In genomic region chr19:6668696-6669095, GRCh38 we compare ENCODE assay signal across 19 cellular contexts. TPM values are rescaled to one million over a fixed set of nuclear protein-coding genes. Genes with fewer than 3 reads are reported as not detected.
DNase-seq lines count a peak whose midpoint lies in the region; ATAC-seq and TF ChIP-seq lines count a peak whose summit lies in the region.
"Had no signal": no experiment of that assay in that cellular context is flagged by ENCODE, and none has a peak within 500 bp of the region (broad histone marks: within the 10 kb centered on the region; RNA-seq: fewer than 3 reads in every experiment).

No MANE protein-coding gene starts in this region.

- no peaks in the 10 kb centered on the region for H3K27me3 Mint-ChIP-seq in activated CD4-positive, alpha-beta T cell treated with anti-CD3 and anti-CD28 coated beads, Interleukin-2, amount 10 ng/mL, durations not matched to agents 24 days and 14 days
- H3K27me3 Mint-ChIP-seq in stimulated activated naive B cell treated with anti-CD40 and anti-IgM and Interleukin-4, amounts not matched to agents 10 μg/mL and 1 μg/mL and 100 μg/mL, for 72 hours, result peaks cover 0 to 17% of the 10 kb centered on the region in 2 donors

- H3K27ac Mint-ChIP-seq in activated CD4-positive, alpha-beta T cell treated with anti-CD3 and anti-CD28 coated beads, Interleukin-2, amount 10 ng/mL, durations not matched to agents 24 days and 14 days, result peak overlapping the region; percentile 98
- no peak overlapping the region for H3K27ac Mint-ChIP-seq in stimulated activated naive B cell treated with anti-CD40 and anti-IgM and Interleukin-4, amounts not matched to agents 10 μg/mL and 1 μg/mL and 100 μg/mL, for 72 hours

- ATAC-seq in stimulated activated naive B cell treated with anti-CD40 and anti-IgM and Interleukin-4, amounts not matched to agents 10 μg/mL and 1 μg/mL and 100 μg/mL, for 72 hours (replicated peaks), result no peak

- H3K27me3 ChIP-seq in duodenal mucosa (ENCODE audit: control insufficient read depth in 1 of 2, insufficient read depth in 2 of 2, low read length in 2 of 2) (no peaks in the 10 kb centered on the region), brain microvascular endothelial cell (replicated peaks) (no peaks in the 10 kb centered on the region)
- H3K27me3 ChIP-seq: ascending aorta, left lung, ovary, SJSA1, testis had no signal

- peak overlapping the region in 1 of 2 donors; percentile 52 for H3K9ac ChIP-seq in duodenal mucosa (ENCODE audit: low read depth in 1 of 2, low read length in 2 of 2)

- no peaks in the 10 kb centered on the region for H3K36me3 ChIP-seq in duodenal mucosa (ENCODE audit: control insufficient read depth in 1 of 2, insufficient read depth in 2 of 2, low read length in 2 of 2)
- no peaks in the 10 kb centered on the region for H3K36me3 ChIP-seq in brain microvascular endothelial cell (replicated peaks)
- H3K36me3 ChIP-seq: ascending aorta, ovary, SJSA1 had no signal

- peak; percentile 37 to 49 for DNase-seq in activated CD4-positive, alpha-beta T cell treated with anti-CD3 and anti-CD28 coated beads for 4 hours
- no peak for DNase-seq in activated CD4-positive, alpha-beta T cell treated with anti-CD3 and anti-CD28 coated beads, Interleukin-2, amount 50 U/mL, for 4 hours
- DNase-seq in activated CD4-positive, alpha-beta T cell treated with anti-CD3 and anti-CD28 coated beads, Interleukin-2, amount 10 ng/mL, durations not matched to agents 24 days and 14 days, result no peak
- no peak for DNase-seq in stimulated activated naive B cell treated with anti-CD40 and anti-IgM and Interleukin-4, amounts not matched to agents 10 μg/mL and 1 μg/mL and 100 μg/mL, for 72 hours
- DNase-seq in HuH-7.5 (ENCODE audit: low spot score) (no peak), brain microvascular endothelial cell (no peak), NCI-H1048 (lab: John Stamatoyannopoulos, UW) (no peak)
- DNase-seq: activated CD4-positive, CD25-positive, alpha-beta regulatory T cell treated with anti-CD3 and anti-CD28 coated beads, Interleukin-2, amount 50 U/mL, for 72 hours; effector CD8-positive, alpha-beta T cell; H7; heart left ventricle; left lung; NCI-H82; ovary; testis had no signal

- in situ Hi-C loops in brain microvascular endothelial cell (cut with HindIII; ENCODE audit: low pct_ligation_motif_present, low sequenced_read_pairs), result no loop called here

- H3K4me1 ChIP-seq in duodenal mucosa (ENCODE audit: control insufficient read depth in 1 of 2, insufficient read depth in 2 of 2, low read length in 2 of 2), result peaks cover 5 to 6% of the 10 kb centered on the region in 2 donors
- H3K4me1 ChIP-seq: ascending aorta, SJSA1, testis had no signal

- H3K4me3 Mint-ChIP-seq in activated CD4-positive, alpha-beta T cell treated with anti-CD3 and anti-CD28 coated beads, Interleukin-2, amount 10 ng/mL, durations not matched to agents 24 days and 14 days, result peak overlapping the region; percentile 95
- peak overlapping the region; percentile 44 to 64 for H3K4me3 Mint-ChIP-seq in stimulated activated naive B cell treated with anti-CD40 and anti-IgM and Interleukin-4, amounts not matched to agents 10 μg/mL and 1 μg/mL and 100 μg/mL, for 72 hours

- no peaks in the 10 kb centered on the region for H3K9me3 Mint-ChIP-seq in activated CD4-positive, alpha-beta T cell treated with anti-CD3 and anti-CD28 coated beads, Interleukin-2, amount 10 ng/mL, durations not matched to agents 24 days and 14 days
- no peaks in the 10 kb centered on the region for H3K9me3 Mint-ChIP-seq in stimulated activated naive B cell treated with anti-CD40 and anti-IgM and Interleukin-4, amounts not matched to agents 10 μg/mL and 1 μg/mL and 100 μg/mL, for 72 hours

- intact Hi-C loops in activated CD4-positive, alpha-beta T cell treated with anti-CD3 and anti-CD28 coated beads, Interleukin-2, amount 10 ng/mL, durations not matched to agents 24 days and 14 days (cut with micrococcal nuclease), result no loop called here

- TF ChIP-seq CTCF in brain microvascular endothelial cell (IDR thresholded peaks at IDR 0.05; ENCODE audit: low read depth, low read length, missing control alignments), result no peak

- peaks cover 34% of the 10 kb centered on the region for H3K36me3 Mint-ChIP-seq in activated CD4-positive, alpha-beta T cell treated with anti-CD3 and anti-CD28 coated beads, Interleukin-2, amount 10 ng/mL, durations not matched to agents 24 days and 14 days (ENCODE audit: low read depth)
- peaks cover 2 to 10% of the 10 kb centered on the region in 2 donors for H3K36me3 Mint-ChIP-seq in stimulated activated naive B cell treated with anti-CD40 and anti-IgM and Interleukin-4, amounts not matched to agents 10 μg/mL and 1 μg/mL and 100 μg/mL, for 72 hours

- no peaks in the 10 kb centered on the region for H3K9me3 ChIP-seq in duodenal mucosa (ENCODE audit: control insufficient read depth in 1 of 2, low read length in 2 of 2)
- H3K9me3 ChIP-seq: ascending aorta, left lung, ovary, SJSA1, testis had no signal

- H3K4me1 Mint-ChIP-seq in activated CD4-positive, alpha-beta T cell treated with anti-CD3 and anti-CD28 coated beads, Interleukin-2, amount 10 ng/mL, durations not matched to agents 24 days and 14 days, result peaks cover 40% of the 10 kb centered on the region
- peaks cover 23 to 25% of the 10 kb centered on the region in 2 donors for H3K4me1 Mint-ChIP-seq in stimulated activated naive B cell treated with anti-CD40 and anti-IgM and Interleukin-4, amounts not matched to agents 10 μg/mL and 1 μg/mL and 100 μg/mL, for 72 hours

- H3K4me3 ChIP-seq in duodenal mucosa (ENCODE audit: low read depth in 1 of 2, low read length in 2 of 2), result peak overlapping the region; percentile 33 to 65
- no peak overlapping the region for H3K4me3 ChIP-seq in brain microvascular endothelial cell (ENCODE audit: low read depth, low read length)
- H3K4me3 ChIP-seq: ascending aorta, ovary, SJSA1, testis had no signal

- H3K27ac ChIP-seq in duodenal mucosa (ENCODE audit: low read depth, low read length) (no peak overlapping the region), brain microvascular endothelial cell (no peak overlapping the region)
- H3K27ac ChIP-seq: ascending aorta, ovary, SJSA1, testis had no signal

RNA-seq across cellular contexts. Expression of gene TNFSF14, which starts 1.3 kb away (rescaled TPM):
- 172 and 173 TPM in 2 replicates for total RNA-seq in activated CD4-positive, alpha-beta T cell treated with anti-CD3 and anti-CD28 coated beads, Interleukin-2, amount 10 ng/mL, durations not matched to agents 24 days and 14 days
- total RNA-seq: A673, SJSA1 had no signal

RNA-seq across cellular contexts. Expression of gene C3, which starts 51.8 kb away (rescaled TPM):
- 4.8 and 5.3 TPM in 2 replicates for total RNA-seq in activated CD4-positive, alpha-beta T cell treated with anti-CD3 and anti-CD28 coated beads, Interleukin-2, amount 10 ng/mL, durations not matched to agents 24 days and 14 days
- total RNA-seq: SJSA1 had no signal

Comparison
In these comparisons a context has a peak if more than half of its experiments do, and no peak if none do; other contexts are left out.
1. DNase-seq: peak in activated CD4-positive, alpha-beta T cell treated with anti-CD3 and anti-CD28 coated beads for 4 hours (2 of 2); none in activated CD4-positive, alpha-beta T cell treated with anti-CD3 and anti-CD28 coated beads, Interleukin-2, amount 50 U/mL, for 4 hours (0 of 2), activated CD4-positive, alpha-beta T cell treated with anti-CD3 and anti-CD28 coated beads, Interleukin-2, amount 10 ng/mL, durations not matched to agents 24 days and 14 days (single experiment), stimulated activated naive B cell treated with anti-CD40 and anti-IgM and Interleukin-4, amounts not matched to agents 10 μg/mL and 1 μg/mL and 100 μg/mL, for 72 hours (single experiment), HuH-7.5 (single experiment), brain microvascular endothelial cell (single experiment) and NCI-H1048 (single experiment).